In the genomic region with DNA sequence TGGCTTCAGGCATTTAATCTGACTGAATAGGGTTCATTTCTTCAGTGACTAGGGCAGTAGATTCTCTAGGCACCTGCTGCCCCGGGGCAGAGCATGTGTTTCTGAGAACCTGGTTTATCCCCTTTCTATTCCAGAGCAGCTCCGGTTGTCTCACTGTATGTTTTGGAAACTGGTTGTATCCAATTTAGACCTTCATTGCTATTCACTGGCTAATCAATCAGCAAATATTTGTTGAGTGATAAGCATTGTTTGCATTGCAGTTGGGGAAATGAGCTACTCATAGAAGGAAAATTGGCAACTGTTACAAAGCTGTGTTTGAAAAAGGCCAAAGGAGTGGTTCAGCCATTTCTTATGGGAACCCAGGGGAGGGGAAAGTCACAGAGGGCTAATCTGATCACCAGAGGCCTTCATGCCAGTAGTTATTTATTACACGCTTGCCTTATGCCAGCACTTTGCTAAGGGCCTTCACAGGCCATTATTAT, we compare ENCODE assay signal across 1 cellular context.
TF ChIP-seq lines count a peak whose summit lies in the region.

No MANE protein-coding gene starts in this region.

TF ChIP-seq in HepG2, 621 proteins besides CTCF, POLR2A, EP300 and RAD21 (continued from another document and continues in another):
- TF ChIP-seq, protein P1, sequence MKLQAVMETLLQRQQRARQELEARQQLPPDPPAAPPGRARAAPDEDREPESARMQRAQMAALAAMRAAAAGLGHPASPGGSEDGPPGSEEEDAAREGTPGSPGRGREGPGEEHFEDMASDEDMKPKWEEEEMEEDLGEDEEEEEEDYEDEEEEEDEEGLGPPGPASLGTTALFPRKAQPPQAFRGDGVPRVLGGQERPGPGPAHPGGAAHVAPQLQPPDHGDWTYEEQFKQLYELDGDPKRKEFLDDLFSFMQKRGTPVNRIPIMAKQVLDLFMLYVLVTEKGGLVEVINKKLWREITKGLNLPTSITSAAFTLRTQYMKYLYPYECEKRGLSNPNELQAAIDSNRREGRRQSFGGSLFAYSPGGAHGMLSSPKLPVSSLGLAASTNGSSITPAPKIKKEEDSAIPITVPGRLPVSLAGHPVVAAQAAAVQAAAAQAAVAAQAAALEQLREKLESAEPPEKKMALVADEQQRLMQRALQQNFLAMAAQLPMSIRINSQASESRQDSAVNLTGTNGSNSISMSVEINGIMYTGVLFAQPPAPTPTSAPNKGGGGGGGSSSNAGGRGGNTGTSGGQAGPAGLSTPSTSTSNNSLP (IDR thresholded peaks at IDR 0.05; ENCODE audit: low read depth, low read length), result peak; percentile 92
- TF ChIP-seq, protein P2, sequence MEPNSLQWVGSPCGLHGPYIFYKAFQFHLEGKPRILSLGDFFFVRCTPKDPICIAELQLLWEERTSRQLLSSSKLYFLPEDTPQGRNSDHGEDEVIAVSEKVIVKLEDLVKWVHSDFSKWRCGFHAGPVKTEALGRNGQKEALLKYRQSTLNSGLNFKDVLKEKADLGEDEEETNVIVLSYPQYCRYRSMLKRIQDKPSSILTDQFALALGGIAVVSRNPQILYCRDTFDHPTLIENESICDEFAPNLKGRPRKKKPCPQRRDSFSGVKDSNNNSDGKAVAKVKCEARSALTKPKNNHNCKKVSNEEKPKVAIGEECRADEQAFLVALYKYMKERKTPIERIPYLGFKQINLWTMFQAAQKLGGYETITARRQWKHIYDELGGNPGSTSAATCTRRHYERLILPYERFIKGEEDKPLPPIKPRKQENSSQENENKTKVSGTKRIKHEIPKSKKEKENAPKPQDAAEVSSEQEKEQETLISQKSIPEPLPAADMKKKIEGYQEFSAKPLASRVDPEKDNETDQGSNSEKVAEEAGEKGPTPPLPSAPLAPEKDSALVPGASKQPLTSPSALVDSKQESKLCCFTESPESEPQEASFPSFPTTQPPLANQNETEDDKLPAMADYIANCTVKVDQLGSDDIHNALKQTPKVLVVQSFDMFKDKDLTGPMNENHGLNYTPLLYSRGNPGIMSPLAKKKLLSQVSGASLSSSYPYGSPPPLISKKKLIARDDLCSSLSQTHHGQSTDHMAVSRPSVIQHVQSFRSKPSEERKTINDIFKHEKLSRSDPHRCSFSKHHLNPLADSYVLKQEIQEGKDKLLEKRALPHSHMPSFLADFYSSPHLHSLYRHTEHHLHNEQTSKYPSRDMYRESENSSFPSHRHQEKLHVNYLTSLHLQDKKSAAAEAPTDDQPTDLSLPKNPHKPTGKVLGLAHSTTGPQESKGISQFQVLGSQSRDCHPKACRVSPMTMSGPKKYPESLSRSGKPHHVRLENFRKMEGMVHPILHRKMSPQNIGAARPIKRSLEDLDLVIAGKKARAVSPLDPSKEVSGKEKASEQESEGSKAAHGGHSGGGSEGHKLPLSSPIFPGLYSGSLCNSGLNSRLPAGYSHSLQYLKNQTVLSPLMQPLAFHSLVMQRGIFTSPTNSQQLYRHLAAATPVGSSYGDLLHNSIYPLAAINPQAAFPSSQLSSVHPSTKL (CRISPR knock-in tag; IDR thresholded peaks at IDR 0.05), result peak; percentile 94
- no peak for TF ChIP-seq ZMYM3 (CRISPR knock-in tag; IDR thresholded peaks at IDR 0.05)
- peak; percentile 74 for TF ChIP-seq FOSL2 (CRISPR knock-in tag; IDR thresholded peaks at IDR 0.05)
- TF ChIP-seq, protein P3, sequence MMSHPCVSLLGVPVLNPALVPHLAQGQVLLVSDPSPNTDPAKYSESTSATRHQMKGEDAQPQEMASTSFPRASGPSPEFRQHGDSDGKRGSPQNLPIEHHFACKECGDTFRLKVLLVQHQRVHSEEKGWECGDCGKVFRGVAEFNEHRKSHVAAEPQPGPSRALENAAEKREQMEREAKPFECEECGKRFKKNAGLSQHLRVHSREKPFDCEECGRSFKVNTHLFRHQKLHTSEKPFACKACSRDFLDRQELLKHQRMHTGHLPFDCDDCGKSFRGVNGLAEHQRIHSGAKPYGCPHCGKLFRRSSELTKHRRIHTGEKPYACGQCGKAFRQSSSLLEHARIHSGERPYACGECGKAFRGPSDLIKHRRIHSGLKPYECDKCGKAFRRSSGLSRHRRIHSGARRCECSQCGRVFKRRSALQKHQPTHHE (CRISPR knock-in tag; IDR thresholded peaks at IDR 0.05; ENCODE audit: borderline replicate concordance), result no peak
- TF ChIP-seq, protein P4, sequence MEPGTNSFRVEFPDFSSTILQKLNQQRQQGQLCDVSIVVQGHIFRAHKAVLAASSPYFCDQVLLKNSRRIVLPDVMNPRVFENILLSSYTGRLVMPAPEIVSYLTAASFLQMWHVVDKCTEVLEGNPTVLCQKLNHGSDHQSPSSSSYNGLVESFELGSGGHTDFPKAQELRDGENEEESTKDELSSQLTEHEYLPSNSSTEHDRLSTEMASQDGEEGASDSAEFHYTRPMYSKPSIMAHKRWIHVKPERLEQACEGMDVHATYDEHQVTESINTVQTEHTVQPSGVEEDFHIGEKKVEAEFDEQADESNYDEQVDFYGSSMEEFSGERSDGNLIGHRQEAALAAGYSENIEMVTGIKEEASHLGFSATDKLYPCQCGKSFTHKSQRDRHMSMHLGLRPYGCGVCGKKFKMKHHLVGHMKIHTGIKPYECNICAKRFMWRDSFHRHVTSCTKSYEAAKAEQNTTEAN (CRISPR knock-in tag; conservative IDR thresholded peaks at IDR 0.05), result 0 out of 2 replicates have a peak, but pooled peaks have one; percentile 29
- peak; percentile 48; the same call in 1 of the 2 replicates for TF ChIP-seq ETV5 (CRISPR knock-in tag; IDR thresholded peaks at IDR 0.05; ENCODE audit: borderline replicate concordance)
- TF ChIP-seq ZNF562 (CRISPR knock-in tag; IDR thresholded peaks at IDR 0.05; ENCODE audit: borderline replicate concordance), result no peak
- TF ChIP-seq, protein P5, sequence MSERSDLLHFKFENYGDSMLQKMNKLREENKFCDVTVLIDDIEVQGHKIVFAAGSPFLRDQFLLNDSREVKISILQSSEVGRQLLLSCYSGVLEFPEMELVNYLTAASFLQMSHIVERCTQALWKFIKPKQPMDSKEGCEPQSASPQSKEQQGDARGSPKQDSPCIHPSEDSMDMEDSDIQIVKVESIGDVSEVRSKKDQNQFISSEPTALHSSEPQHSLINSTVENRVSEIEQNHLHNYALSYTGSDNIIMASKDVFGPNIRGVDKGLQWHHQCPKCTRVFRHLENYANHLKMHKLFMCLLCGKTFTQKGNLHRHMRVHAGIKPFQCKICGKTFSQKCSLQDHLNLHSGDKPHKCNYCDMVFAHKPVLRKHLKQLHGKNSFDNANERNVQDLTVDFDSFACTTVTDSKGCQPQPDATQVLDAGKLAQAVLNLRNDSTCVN (CRISPR knock-in tag; IDR thresholded peaks at IDR 0.05; ENCODE audit: borderline replicate concordance), result no peak
- no peak for TF ChIP-seq KLF6 (CRISPR knock-in tag; IDR thresholded peaks at IDR 0.05)
- TF ChIP-seq, protein P6, sequence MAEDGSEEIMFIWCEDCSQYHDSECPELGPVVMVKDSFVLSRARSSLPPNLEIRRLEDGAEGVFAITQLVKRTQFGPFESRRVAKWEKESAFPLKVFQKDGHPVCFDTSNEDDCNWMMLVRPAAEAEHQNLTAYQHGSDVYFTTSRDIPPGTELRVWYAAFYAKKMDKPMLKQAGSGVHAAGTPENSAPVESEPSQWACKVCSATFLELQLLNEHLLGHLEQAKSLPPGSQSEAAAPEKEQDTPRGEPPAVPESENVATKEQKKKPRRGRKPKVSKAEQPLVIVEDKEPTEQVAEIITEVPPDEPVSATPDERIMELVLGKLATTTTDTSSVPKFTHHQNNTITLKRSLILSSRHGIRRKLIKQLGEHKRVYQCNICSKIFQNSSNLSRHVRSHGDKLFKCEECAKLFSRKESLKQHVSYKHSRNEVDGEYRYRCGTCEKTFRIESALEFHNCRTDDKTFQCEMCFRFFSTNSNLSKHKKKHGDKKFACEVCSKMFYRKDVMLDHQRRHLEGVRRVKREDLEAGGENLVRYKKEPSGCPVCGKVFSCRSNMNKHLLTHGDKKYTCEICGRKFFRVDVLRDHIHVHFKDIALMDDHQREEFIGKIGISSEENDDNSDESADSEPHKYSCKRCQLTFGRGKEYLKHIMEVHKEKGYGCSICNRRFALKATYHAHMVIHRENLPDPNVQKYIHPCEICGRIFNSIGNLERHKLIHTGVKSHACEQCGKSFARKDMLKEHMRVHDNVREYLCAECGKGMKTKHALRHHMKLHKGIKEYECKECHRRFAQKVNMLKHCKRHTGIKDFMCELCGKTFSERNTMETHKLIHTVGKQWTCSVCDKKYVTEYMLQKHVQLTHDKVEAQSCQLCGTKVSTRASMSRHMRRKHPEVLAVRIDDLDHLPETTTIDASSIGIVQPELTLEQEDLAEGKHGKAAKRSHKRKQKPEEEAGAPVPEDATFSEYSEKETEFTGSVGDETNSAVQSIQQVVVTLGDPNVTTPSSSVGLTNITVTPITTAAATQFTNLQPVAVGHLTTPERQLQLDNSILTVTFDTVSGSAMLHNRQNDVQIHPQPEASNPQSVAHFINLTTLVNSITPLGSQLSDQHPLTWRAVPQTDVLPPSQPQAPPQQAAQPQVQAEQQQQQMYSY (CRISPR knock-in tag; IDR thresholded peaks at IDR 0.05), result no peak
- TF ChIP-seq TP53 (CRISPR knock-in tag; conservative IDR thresholded peaks at IDR 0.05), result 0 out of 2 replicates have a peak, but pooled peaks have one; percentile 12
- TF ChIP-seq ZFP41 (CRISPR knock-in tag; IDR thresholded peaks at IDR 0.05; ENCODE audit: borderline replicate concordance), result no peak
- TF ChIP-seq MEIS1 (CRISPR knock-in tag; IDR thresholded peaks at IDR 0.05; ENCODE audit: borderline replicate concordance), result peak; percentile 63; the same call in 1 of the 2 replicates
- 0 out of 2 replicates have a peak, but pooled peaks have one; percentile 58 for TF ChIP-seq ZNF510 (CRISPR knock-in tag; IDR thresholded peaks at IDR 0.05; ENCODE audit: low read depth)
- peak; percentile 52; the same call in 1 of the 2 replicates for TF ChIP-seq ZNF792 (CRISPR knock-in tag; IDR thresholded peaks at IDR 0.05)
- TF ChIP-seq TBP (CRISPR knock-in tag; IDR thresholded peaks at IDR 0.05), result no peak
- TF ChIP-seq, protein P7, sequence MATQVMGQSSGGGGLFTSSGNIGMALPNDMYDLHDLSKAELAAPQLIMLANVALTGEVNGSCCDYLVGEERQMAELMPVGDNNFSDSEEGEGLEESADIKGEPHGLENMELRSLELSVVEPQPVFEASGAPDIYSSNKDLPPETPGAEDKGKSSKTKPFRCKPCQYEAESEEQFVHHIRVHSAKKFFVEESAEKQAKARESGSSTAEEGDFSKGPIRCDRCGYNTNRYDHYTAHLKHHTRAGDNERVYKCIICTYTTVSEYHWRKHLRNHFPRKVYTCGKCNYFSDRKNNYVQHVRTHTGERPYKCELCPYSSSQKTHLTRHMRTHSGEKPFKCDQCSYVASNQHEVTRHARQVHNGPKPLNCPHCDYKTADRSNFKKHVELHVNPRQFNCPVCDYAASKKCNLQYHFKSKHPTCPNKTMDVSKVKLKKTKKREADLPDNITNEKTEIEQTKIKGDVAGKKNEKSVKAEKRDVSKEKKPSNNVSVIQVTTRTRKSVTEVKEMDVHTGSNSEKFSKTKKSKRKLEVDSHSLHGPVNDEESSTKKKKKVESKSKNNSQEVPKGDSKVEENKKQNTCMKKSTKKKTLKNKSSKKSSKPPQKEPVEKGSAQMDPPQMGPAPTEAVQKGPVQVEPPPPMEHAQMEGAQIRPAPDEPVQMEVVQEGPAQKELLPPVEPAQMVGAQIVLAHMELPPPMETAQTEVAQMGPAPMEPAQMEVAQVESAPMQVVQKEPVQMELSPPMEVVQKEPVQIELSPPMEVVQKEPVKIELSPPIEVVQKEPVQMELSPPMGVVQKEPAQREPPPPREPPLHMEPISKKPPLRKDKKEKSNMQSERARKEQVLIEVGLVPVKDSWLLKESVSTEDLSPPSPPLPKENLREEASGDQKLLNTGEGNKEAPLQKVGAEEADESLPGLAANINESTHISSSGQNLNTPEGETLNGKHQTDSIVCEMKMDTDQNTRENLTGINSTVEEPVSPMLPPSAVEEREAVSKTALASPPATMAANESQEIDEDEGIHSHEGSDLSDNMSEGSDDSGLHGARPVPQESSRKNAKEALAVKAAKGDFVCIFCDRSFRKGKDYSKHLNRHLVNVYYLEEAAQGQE (IDR thresholded peaks at IDR 0.05; ENCODE audit: borderline replicate concordance in 1 of 2, low read depth in 1 of 2, low read length in 2 of 2), result no peak; a peak in 1 of 4 replicates
- TF ChIP-seq HDAC2 (CRISPR knock-in tag; IDR thresholded peaks at IDR 0.05), result peak; percentile 77; the same call in 1 of the 2 replicates
- no peak for TF ChIP-seq SMAD1 (CRISPR knock-in tag; IDR thresholded peaks at IDR 0.05; ENCODE audit: borderline replicate concordance, low read depth)
- TF ChIP-seq KLF13 (CRISPR knock-in tag; IDR thresholded peaks at IDR 0.05), result no peak
- TF ChIP-seq, protein P8, sequence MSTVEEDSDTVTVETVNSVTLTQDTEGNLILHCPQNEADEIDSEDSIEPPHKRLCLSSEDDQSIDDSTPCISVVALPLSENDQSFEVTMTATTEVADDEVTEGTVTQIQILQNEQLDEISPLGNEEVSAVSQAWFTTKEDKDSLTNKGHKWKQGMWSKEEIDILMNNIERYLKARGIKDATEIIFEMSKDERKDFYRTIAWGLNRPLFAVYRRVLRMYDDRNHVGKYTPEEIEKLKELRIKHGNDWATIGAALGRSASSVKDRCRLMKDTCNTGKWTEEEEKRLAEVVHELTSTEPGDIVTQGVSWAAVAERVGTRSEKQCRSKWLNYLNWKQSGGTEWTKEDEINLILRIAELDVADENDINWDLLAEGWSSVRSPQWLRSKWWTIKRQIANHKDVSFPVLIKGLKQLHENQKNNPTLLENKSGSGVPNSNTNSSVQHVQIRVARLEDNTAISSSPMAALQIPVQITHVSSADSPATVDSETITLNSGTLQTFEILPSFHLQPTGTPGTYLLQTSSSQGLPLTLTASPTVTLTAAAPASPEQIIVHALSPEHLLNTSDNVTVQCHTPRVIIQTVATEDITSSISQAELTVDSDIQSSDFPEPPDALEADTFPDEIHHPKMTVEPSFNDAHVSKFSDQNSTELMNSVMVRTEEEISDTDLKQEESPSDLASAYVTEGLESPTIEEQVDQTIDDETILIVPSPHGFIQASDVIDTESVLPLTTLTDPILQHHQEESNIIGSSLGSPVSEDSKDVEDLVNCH (CRISPR knock-in tag; IDR thresholded peaks at IDR 0.05), result no peak
- TF ChIP-seq ZNF556 (CRISPR knock-in tag; IDR thresholded peaks at IDR 0.05; ENCODE audit: borderline replicate concordance), result peak; percentile 60; the same call in 1 of the 2 replicates
- TF ChIP-seq RXRA (CRISPR knock-in tag; IDR thresholded peaks at IDR 0.05), result no peak
- no peak for TF ChIP-seq TSC22D2 (CRISPR knock-in tag; IDR thresholded peaks at IDR 0.05; ENCODE audit: borderline replicate concordance)
- TF ChIP-seq NR2F1 (CRISPR knock-in tag; IDR thresholded peaks at IDR 0.05), result 0 out of 4 replicates have a peak, but pooled peaks of 1 of the 2 experiments have one; percentile 8
- TF ChIP-seq, protein P9, sequence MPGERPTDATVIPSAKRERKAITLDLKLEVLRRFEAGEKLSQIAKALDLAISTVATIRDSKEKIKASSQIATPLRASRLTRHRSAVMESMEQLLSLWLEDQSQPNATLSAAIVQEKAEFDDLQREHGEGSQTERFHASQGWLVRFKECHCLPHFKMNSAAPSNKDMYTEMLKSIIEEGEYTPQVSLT (CRISPR knock-in tag; IDR thresholded peaks at IDR 0.05; ENCODE audit: borderline replicate concordance, low read depth), result no peak
- no peak for TF ChIP-seq ZNF44 (CRISPR knock-in tag; IDR thresholded peaks at IDR 0.05)
- TF ChIP-seq HMG20A (CRISPR knock-in tag; IDR thresholded peaks at IDR 0.05; ENCODE audit: borderline replicate concordance), result peak; percentile 93
- TF ChIP-seq, protein P10, sequence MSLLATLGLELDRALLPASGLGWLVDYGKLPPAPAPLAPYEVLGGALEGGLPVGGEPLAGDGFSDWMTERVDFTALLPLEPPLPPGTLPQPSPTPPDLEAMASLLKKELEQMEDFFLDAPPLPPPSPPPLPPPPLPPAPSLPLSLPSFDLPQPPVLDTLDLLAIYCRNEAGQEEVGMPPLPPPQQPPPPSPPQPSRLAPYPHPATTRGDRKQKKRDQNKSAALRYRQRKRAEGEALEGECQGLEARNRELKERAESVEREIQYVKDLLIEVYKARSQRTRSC (CRISPR knock-in tag; IDR thresholded peaks at IDR 0.05; ENCODE audit: low read depth), result no peak
